In the genomic region with DNA sequence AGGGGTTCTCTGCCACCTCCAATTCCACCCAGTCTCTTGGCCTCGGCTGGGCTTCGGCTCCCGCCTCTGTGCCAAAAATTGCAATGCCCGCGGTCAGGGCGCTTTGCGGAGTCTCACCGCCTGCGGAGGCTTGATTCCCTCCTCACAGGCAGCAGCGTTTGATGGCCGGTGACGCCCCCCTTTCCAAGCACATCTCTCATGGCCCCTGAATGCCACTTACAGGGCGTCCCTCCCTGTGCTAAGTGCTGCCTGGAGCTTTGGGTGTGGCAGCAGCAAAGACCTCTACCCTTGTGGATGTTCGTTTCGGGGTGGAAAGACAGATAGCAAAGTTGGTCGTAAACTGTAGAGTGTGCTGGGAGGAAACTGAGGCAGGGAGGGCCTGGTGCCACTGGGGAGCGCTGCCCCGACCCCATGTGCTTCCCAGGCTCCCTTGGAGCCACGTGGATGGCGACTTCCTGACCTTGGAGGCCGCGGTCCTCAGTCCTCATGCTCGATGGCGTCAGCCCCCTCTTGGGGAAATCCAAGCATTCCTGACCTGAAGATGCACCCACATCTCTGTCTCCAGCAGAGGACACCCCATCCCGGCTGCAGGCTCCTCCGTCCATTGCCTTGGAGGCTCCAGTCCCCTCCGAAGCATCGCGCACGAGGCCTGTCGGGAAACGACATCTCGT, we compare ENCODE assay signal across 17 cellular contexts.
"Had no signal": no experiment of that assay in that cellular context is flagged by ENCODE, and none has a peak within 500 bp of the region (broad histone marks: within the 10 kb centered on the region; RNA-seq: fewer than 3 reads in every experiment).

No MANE protein-coding gene starts in this region.

- H3K4me3 Mint-ChIP-seq: memory B cell; mesothelial cell of epicardium; naive B cell; nephron progenitor cell; stimulated activated naive B cell treated with anti-CD40 and anti-IgM and Interleukin-4, amounts not matched to agents 10 μg/mL and 1 μg/mL and 100 μg/mL, for 72 hours; stimulated activated naive CD8-positive, alpha-beta T cell treated with anti-CD3 and anti-CD28 coated beads, Interleukin-15, Interleukin-2, amounts not matched to agents 100 ng/mL and 50 ng/mL, for 24 hours had no signal

- H3K27me3 Mint-ChIP-seq: naive B cell; stimulated activated naive B cell treated with anti-CD40 and anti-IgM and Interleukin-4, amounts not matched to agents 10 μg/mL and 1 μg/mL and 100 μg/mL, for 72 hours had no signal

- H3K9me3 Mint-ChIP-seq: memory B cell; mesothelial cell of epicardium; stimulated activated naive CD8-positive, alpha-beta T cell treated with anti-CD3 and anti-CD28 coated beads, Interleukin-15, Interleukin-2, amounts not matched to agents 100 ng/mL and 50 ng/mL, for 24 hours had no signal

- ATAC-seq: esophagus mucosa; gastrocnemius medialis; left ventricle myocardium superior; mucosa of descending colon; stimulated activated naive B cell treated with anti-CD40 and anti-IgM and Interleukin-4, amounts not matched to agents 10 μg/mL and 1 μg/mL and 100 μg/mL, for 72 hours; upper lobe of right lung had no signal

- DNase-seq: cortex of kidney; effector CD4-positive, alpha-beta T cell; foreskin fibroblast; gastrocnemius medialis; left ventricle myocardium superior; mucosa of descending colon; naive B cell; nephron progenitor cell; stimulated activated CD4-positive, alpha-beta T cell treated with anti-CD3 and anti-CD28 coated beads, Interleukin-15, amount 100 ng/mL, for 24 hours; stimulated activated CD4-positive, alpha-beta T cell treated with anti-CD3 and anti-CD28 coated beads, Interleukin-2, amount 100 ng/mL, for 48 hours; stimulated activated naive B cell treated with anti-CD40 and anti-IgM and Interleukin-4, amounts not matched to agents 10 μg/mL and 1 μg/mL and 100 μg/mL, for 72 hours; transverse colon; upper lobe of right lung had no signal

- H3K4me1 Mint-ChIP-seq: memory B cell had no signal

- H3K27ac Mint-ChIP-seq: memory B cell; mesothelial cell of epicardium; naive B cell; stimulated activated naive B cell treated with anti-CD40 and anti-IgM and Interleukin-4, amounts not matched to agents 10 μg/mL and 1 μg/mL and 100 μg/mL, for 72 hours; stimulated activated naive CD8-positive, alpha-beta T cell treated with anti-CD3 and anti-CD28 coated beads, Interleukin-15, Interleukin-2, amounts not matched to agents 100 ng/mL and 50 ng/mL, for 24 hours had no signal

- H3K36me3 Mint-ChIP-seq: memory B cell; mesothelial cell of epicardium; naive B cell; stimulated activated naive B cell treated with anti-CD40 and anti-IgM and Interleukin-4, amounts not matched to agents 10 μg/mL and 1 μg/mL and 100 μg/mL, for 72 hours had no signal
